ENCODE assay signal across 14 cellular contexts in genomic region chr12:91179315-91179714, GRCh38. TPM values are rescaled to one million over a fixed set of nuclear protein-coding genes. Genes with fewer than 3 reads are reported as not detected.
DNase-seq lines count a peak whose midpoint lies in the region; ATAC-seq, FAIRE-seq and TF ChIP-seq lines count a peak whose summit lies in the region.
"Had no signal": no experiment of that assay in that cellular context is flagged by ENCODE, and none has a peak within 500 bp of the region (broad histone marks: within the 10 kb centered on the region; RNA-seq: fewer than 3 reads in every experiment).

No MANE protein-coding gene starts in this region.

- no peak for DNase-seq in SK-N-MC (ENCODE audit: low read depth, low spot score)
- DNase-seq in fibroblast of mammary gland (ENCODE audit: low read depth): peak; percentile 84
- no peak for DNase-seq in transverse colon
- DNase-seq in GM19239 (ENCODE audit: insufficient read length, low spot score): no peak
- no peak for DNase-seq in glomerular visceral epithelial cell (ENCODE audit: extremely low spot score)
- DNase-seq in RKO (ENCODE audit: low spot score): no peak
- DNase-seq: activated naive CD8-positive, alpha-beta T cell treated with anti-CD3 and anti-CD28 coated beads, Interleukin-2, amount 50 U/mL, for 24 hours; Caco-2; effector memory CD8-positive, alpha-beta T cell; NCI-H345; T1000 had no signal

- H3K9me3 ChIP-seq in SK-N-MC (ENCODE audit: low read depth, low read length) (no peaks in the 10 kb centered on the region), mucosa of stomach (ENCODE audit: control insufficient read depth, low read length) (no peaks in the 10 kb centered on the region), transverse colon (no peaks in the 10 kb centered on the region)
- H3K9me3 ChIP-seq: Caco-2 had no signal

- no peak for ATAC-seq in GM19351 (IDR thresholded peaks at IDR 0.05; ENCODE audit: unreplicated experiment)
- ATAC-seq: activated naive CD8-positive, alpha-beta T cell treated with anti-CD3 and anti-CD28 coated beads, Interleukin-2, amount 50 U/mL, for 24 hours; effector memory CD8-positive, alpha-beta T cell had no signal

- intact Hi-C loops in transverse colon (cut with DNase I; ENCODE audit: low total_unique reads): loop anchor here (10.0 kb wide), 1 partner anchor 145 kb away; no protein-coding TSS in a partner anchor

- in situ Hi-C loops in transverse colon (cut with MboI; ENCODE audit: low pct_ligation_motif_present in 1 of 4, low pct_unique_long_range_greater_than_20kb in 1 of 4, low sequenced_read_pairs in 3 of 4): loop anchor here in 2 of 4 donors (5.0 to 25.0 kb wide), 2 partner anchors 148 to 158 kb away; no protein-coding TSS in a partner anchor

- WGBS in transverse colon (ENCODE audit: low coverage in 1 of 2), 2 donors: 34 to 46% methylated on average over 6 to 7 of the region's 7 CpGs

- no peak for TF ChIP-seq EP300 in transverse colon (IDR thresholded peaks at IDR 0.05; ENCODE audit: low read depth)

- no peaks in the 10 kb centered on the region for H3K27me3 ChIP-seq in mucosa of stomach (ENCODE audit: control insufficient read depth, insufficient read depth, low read length)
- H3K27me3 ChIP-seq in transverse colon: no peaks in the 10 kb centered on the region

- H3K4me1 ChIP-seq in mucosa of stomach (ENCODE audit: control insufficient read depth, insufficient read depth, low read length): no peaks in the 10 kb centered on the region
- peaks cover 0 to 10% (median 2%) of the 10 kb centered on the region in 4 donors for H3K4me1 ChIP-seq in transverse colon
- H3K4me1 ChIP-seq: Caco-2 had no signal

- H3K27ac ChIP-seq in SK-N-MC (peak overlapping the region; percentile 97), transverse colon (peak overlapping the region; percentile 58 to 77 (median 72))

- H3K9ac ChIP-seq in SK-N-MC (ENCODE audit: insufficient read length) (peak overlapping the region; percentile 79), mucosa of stomach (ENCODE audit: low read length) (peak overlapping the region; percentile 16)

- no peak for FAIRE-seq in GM19239 (lab: Jason Lieb, UNC)
- FAIRE-seq: RCC 7860 had no signal

- H3K36me3 ChIP-seq in SK-N-MC (ENCODE audit: insufficient read depth, low read length) (peaks cover 14% of the 10 kb centered on the region; the same call in 1 of the 2 replicates), mucosa of stomach (ENCODE audit: control insufficient read depth, insufficient read depth, low read length) (no peaks in the 10 kb centered on the region), transverse colon (no peaks in the 10 kb centered on the region)

- peak; percentile 24 for TF ChIP-seq POLR2A in transverse colon (IDR thresholded peaks at IDR 0.05)

- H3K4me3 ChIP-seq in SK-N-MC (peak overlapping the region; percentile 79), fibroblast of mammary gland (ENCODE audit: control insufficient read depth, low read depth, low read length) (peak overlapping the region; percentile 51), mucosa of stomach (ENCODE audit: low read length) (no peak overlapping the region), transverse colon (peak overlapping the region in 3 of 4 donors; percentile 15 to 39 (median 15))

- TF ChIP-seq CTCF in fibroblast of mammary gland (conservative IDR thresholded peaks at IDR 0.05; ENCODE audit: control insufficient read depth, insufficient read depth, low read depth, low read length) (no peak), transverse colon (IDR thresholded peaks at IDR 0.05) (no peak)

RNA-seq across cellular contexts. Expression of gene DCN, which starts 3.3 kb away (rescaled TPM):
- total RNA-seq in transverse colon: 100 to 1,000 TPM; 133 to 511 (median 276) TPM
